ENCODE assay signal across 32 cellular contexts in genomic region chr17:17904171-17905035, GRCh38.
A peak's percentile ranks its signal among the peaks of the same experiment; 100 is the strongest.
DNase-seq lines count a peak whose midpoint lies in the region; ATAC-seq and TF ChIP-seq lines count a peak whose summit lies in the region.
"Had no signal": no experiment of that assay in that cellular context is flagged by ENCODE, and none has a peak within 500 bp of the region (broad histone marks: within the 10 kb centered on the region; RNA-seq: fewer than 3 reads in every experiment).

No MANE protein-coding gene starts in this region.

- H3K27me3 ChIP-seq in GM23248 (replicated peaks; ENCODE audit: insufficient read depth) = no peaks in the 10 kb centered on the region
- H3K27me3 ChIP-seq in right lobe of liver = no peaks in the 10 kb centered on the region
- H3K27me3 ChIP-seq in upper lobe of right lung = no peaks in the 10 kb centered on the region
- H3K27me3 ChIP-seq in CD8-positive, alpha-beta T cell (ENCODE audit: insufficient read depth, low read length) = no peaks in the 10 kb centered on the region
- H3K27me3 ChIP-seq: gastrocnemius medialis, ovary had no signal

- peaks cover 24% of the 10 kb centered on the region for H3F3A ChIP-seq in GM23248 (ENCODE audit: insufficient read depth)

- peaks cover 24% of the 10 kb centered on the region; the same call in 1 of the 2 replicates for H3K79me2 ChIP-seq in GM23248 (ENCODE audit: insufficient read depth)

- H3K36me3 Mint-ChIP-seq in CD8-positive, alpha-beta T cell = peaks cover 54% of the 10 kb centered on the region
- H3K36me3 Mint-ChIP-seq: natural killer cell treated with Interleukin-12 subunit alpha and Interleukin-12 subunit beta and Interleukin-15 and Interleukin-18, amount 100 ng/mL, for 72 hours had no signal

- H3K4me3 ChIP-seq in GM23248 = no peak overlapping the region
- no peak overlapping the region for H3K4me3 ChIP-seq in right lobe of liver
- H3K4me3 ChIP-seq in upper lobe of right lung = no peak overlapping the region
- no peak overlapping the region for H3K4me3 ChIP-seq in CD8-positive, alpha-beta T cell (ENCODE audit: low read depth, low read length)
- H3K4me3 ChIP-seq: coronary artery, gastrocnemius medialis, lung, mucosa of descending colon, ovary, SK-N-MC had no signal

- POLR2A ChIA-PET in CD8-positive, alpha-beta T cell (lab: Charles Lee) = no interaction called here

- CTCF ChIA-PET in CD8-positive, alpha-beta T cell (lab: Charles Lee) = interaction anchor here (1.3 to 2.0 kb wide), 2 partner anchors 15 to 290 kb away, joined by 4 to 5 read pairs; no protein-coding TSS in a partner anchor

- H3K4me3 Mint-ChIP-seq in CD8-positive, alpha-beta T cell = no peak overlapping the region
- H3K4me3 Mint-ChIP-seq: activated naive CD8-positive, alpha-beta T cell treated with anti-CD3 and anti-CD28 coated beads for 36 hours; activated T-cell treated with anti-CD3 and anti-CD28 coated beads, Interleukin-2, amount 50 U/mL, for 24 hours; CD14-positive monocyte; natural killer cell treated with Interleukin-12 subunit alpha and Interleukin-12 subunit beta and Interleukin-15 and Interleukin-18, amount 100 ng/mL, for 72 hours; stimulated activated naive CD8-positive, alpha-beta T cell treated with anti-CD3 and anti-CD28 coated beads, Interleukin-15, Interleukin-2, amounts not matched to agents 100 ng/mL and 50 ng/mL, for 24 hours had no signal

- H3K9me3 ChIP-seq in GM23248 (ENCODE audit: low read depth) (no peaks in the 10 kb centered on the region), right lobe of liver (no peaks in the 10 kb centered on the region), upper lobe of right lung (no peaks in the 10 kb centered on the region)
- H3K9me3 ChIP-seq in CD8-positive, alpha-beta T cell (ENCODE audit: low read length) = no peaks in the 10 kb centered on the region
- H3K9me3 ChIP-seq: gastrocnemius medialis, mucosa of descending colon, ovary had no signal

- H3K36me3 ChIP-seq in GM23248 (ENCODE audit: low read depth) (0 out of 2 replicates have a peak, but pooled peaks cover 4% of the 10 kb centered on the region), right lobe of liver (no peaks in the 10 kb centered on the region), upper lobe of right lung (no peaks in the 10 kb centered on the region)
- peaks cover 5% of the 10 kb centered on the region for H3K36me3 ChIP-seq in CD8-positive, alpha-beta T cell (ENCODE audit: insufficient read depth, low read length)
- H3K36me3 ChIP-seq: ovary had no signal

- no peaks in the 10 kb centered on the region for H4K20me1 ChIP-seq in GM23248 (ENCODE audit: insufficient read depth)

- H3K4me2 ChIP-seq in GM23248 (ENCODE audit: unreplicated experiment) = no peak overlapping the region
- H3K4me2 ChIP-seq: KMS-11 had no signal

- no peak for TF ChIP-seq POLR2A in right lobe of liver (IDR thresholded peaks at IDR 0.05)

- H3K27me3 Mint-ChIP-seq in CD8-positive, alpha-beta T cell (ENCODE audit: low read depth) = no peaks in the 10 kb centered on the region
- H3K27me3 Mint-ChIP-seq: activated naive CD8-positive, alpha-beta T cell treated with anti-CD3 and anti-CD28 coated beads for 36 hours; activated T-cell treated with anti-CD3 and anti-CD28 coated beads, Interleukin-2, amount 50 U/mL, for 24 hours; natural killer cell treated with Interleukin-12 subunit alpha and Interleukin-12 subunit beta and Interleukin-15 and Interleukin-18, amount 100 ng/mL, for 72 hours; stimulated activated naive CD8-positive, alpha-beta T cell treated with anti-CD3 and anti-CD28 coated beads, Interleukin-15, Interleukin-2, amounts not matched to agents 100 ng/mL and 50 ng/mL, for 24 hours had no signal

- no peak overlapping the region for H3K27ac Mint-ChIP-seq in CD8-positive, alpha-beta T cell
- H3K27ac Mint-ChIP-seq: activated naive CD8-positive, alpha-beta T cell treated with anti-CD3 and anti-CD28 coated beads for 36 hours; activated T-cell treated with anti-CD3 and anti-CD28 coated beads, Interleukin-2, amount 50 U/mL, for 24 hours; natural killer cell treated with Interleukin-12 subunit alpha and Interleukin-12 subunit beta and Interleukin-15 and Interleukin-18, amount 100 ng/mL, for 72 hours; stimulated activated naive CD8-positive, alpha-beta T cell treated with anti-CD3 and anti-CD28 coated beads, Interleukin-15, Interleukin-2, amounts not matched to agents 100 ng/mL and 50 ng/mL, for 24 hours had no signal

- H3K9ac ChIP-seq in GM23248 = no peak overlapping the region
- H3K9ac ChIP-seq: KMS-11 had no signal

- H3K4me1 ChIP-seq in GM23248 (ENCODE audit: insufficient read depth) (peaks cover 19% of the 10 kb centered on the region), right lobe of liver (peaks cover 0 to 58% (median 19%) of the 10 kb centered on the region in 4 donors), upper lobe of right lung (peaks cover 47% of the 10 kb centered on the region)
- H3K4me1 ChIP-seq in CD8-positive, alpha-beta T cell (ENCODE audit: insufficient read depth, low read length) = no peaks in the 10 kb centered on the region

- in situ Hi-C loops in GM23248 (cut with MboI) = no loop called here

- TF ChIP-seq CTCF in right lobe of liver (IDR thresholded peaks at IDR 0.05) = no peak
- TF ChIP-seq CTCF in upper lobe of right lung (IDR thresholded peaks at IDR 0.05) = no peak
- TF ChIP-seq CTCF in CD8-positive, alpha-beta T cell (IDR thresholded peaks at IDR 0.05) = no peak

- no peak overlapping the region for H2AFZ ChIP-seq in GM23248

- H3K4me1 Mint-ChIP-seq in CD8-positive, alpha-beta T cell (ENCODE audit: low read depth) = no peaks in the 10 kb centered on the region
- H3K4me1 Mint-ChIP-seq: activated naive CD8-positive, alpha-beta T cell treated with anti-CD3 and anti-CD28 coated beads for 36 hours had no signal

- ATAC-seq in right lobe of liver = peak in 1 of 4 donors; percentile 30
- no peak for ATAC-seq in upper lobe of right lung
- ATAC-seq in CD8-positive, alpha-beta T cell = no peak
- ATAC-seq: gastrocnemius medialis; mucosa of descending colon; natural killer cell treated with Interleukin-12 subunit alpha and Interleukin-12 subunit beta and Interleukin-15 and Interleukin-18, amount 100 ng/mL, for 72 hours had no signal

- no peaks in the 10 kb centered on the region for H3K9me2 ChIP-seq in GM23248 (ENCODE audit: insufficient read depth)

- WGBS in GM23248 (ENCODE audit: low coverage in 1 of 2, low lambda C conversion rate in 2 of 2, missing lambda C conversion rate in 2 of 2), 2 experiments = 92 to 94% methylated on average over 9 of the region's 9 CpGs
- WGBS in right lobe of liver (ENCODE audit: insufficient coverage, low coverage, low lambda C conversion rate, missing lambda C conversion rate) = 65% methylated on average over 6 of the region's 9 CpGs

- H3K9me3 Mint-ChIP-seq in CD8-positive, alpha-beta T cell = no peaks in the 10 kb centered on the region
- H3K9me3 Mint-ChIP-seq: activated naive CD8-positive, alpha-beta T cell treated with anti-CD3 and anti-CD28 coated beads for 36 hours; activated T-cell treated with anti-CD3 and anti-CD28 coated beads, Interleukin-2, amount 50 U/mL, for 24 hours; CD14-positive monocyte; natural killer cell treated with Interleukin-12 subunit alpha and Interleukin-12 subunit beta and Interleukin-15 and Interleukin-18, amount 100 ng/mL, for 72 hours; stimulated activated naive CD8-positive, alpha-beta T cell treated with anti-CD3 and anti-CD28 coated beads, Interleukin-15, Interleukin-2, amounts not matched to agents 100 ng/mL and 50 ng/mL, for 24 hours had no signal

- peak; percentile 37 for DNase-seq in GM23248
- peak; percentile 23 for DNase-seq in dedifferentiated amniotic fluid mesenchymal stem cell (ENCODE audit: extremely low spot score)
- peak in 2 of 3 donors; percentile 57 to 62 for DNase-seq in right lobe of liver
- DNase-seq in upper lobe of right lung = no peak
- no peak for DNase-seq in activated naive CD4-positive, alpha-beta T cell (lab: John Stamatoyannopoulos, UW)
- DNase-seq in CD8-positive, alpha-beta T cell = no peak
- DNase-seq in central memory CD4-positive, alpha-beta T cell = no peak
- DNase-seq: activated CD4-positive, alpha-beta T cell treated with anti-CD3 and anti-CD28 coated beads, Interleukin-2, amount 50 U/mL, for 1 hour; activated CD4-positive, CD25-positive, alpha-beta regulatory T cell; activated effector memory CD4-positive, alpha-beta T cell treated with anti-CD3 and anti-CD28 coated beads, Interleukin-2, amount 50 U/mL, for 16 hours; activated naive CD8-positive, alpha-beta T cell treated with anti-CD3 and anti-CD28 coated beads for 36 hours; activated T-cell treated with anti-CD3 and anti-CD28 coated beads, Interleukin-2, amount 50 U/mL, for 24 hours; DMS79 treated with DMSO at 0.1 percent for 48 hours; gastrocnemius medialis; GOT3; MM.1S; mucosa of descending colon; NCI-H1105 treated with DMSO at 0.1 percent for 48 hours; NCI-H1930; NCI-H2171 treated with DMSO at 0.1 percent for 48 hours; NCI-H524; NK-92 treated with Interleukin-12 subunit alpha and Interleukin-12 subunit beta, amount 100 ng/mL, for 24 hours; retina; stimulated activated CD8-positive, alpha-beta memory T cell treated with anti-CD3 and anti-CD28 coated beads, Interleukin-4, amount 100 ng/mL, for 48 hours had no signal

- intact Hi-C loops in right lobe of liver (cut with DNase I) (no loop called here), upper lobe of right lung (cut with DNase I) (no loop called here)
- intact Hi-C loops in CD8-positive, alpha-beta T cell (cut with DNase I, micrococcal nuclease) = no loop called here

- H3K27ac ChIP-seq in GM23248 = no peak overlapping the region
- no peak overlapping the region for H3K27ac ChIP-seq in right lobe of liver
- peak overlapping the region; percentile 4 for H3K27ac ChIP-seq in upper lobe of right lung
- no peak overlapping the region for H3K27ac ChIP-seq in CD8-positive, alpha-beta T cell (ENCODE audit: low read depth, low read length)
- H3K27ac ChIP-seq: coronary artery, KMS-11, ovary, SK-N-MC had no signal

Comparison
In these comparisons a context has a peak if more than half of its experiments do, and no peak if none do; other contexts are left out.
1. DNase-seq: peak in GM23248 (single experiment), dedifferentiated amniotic fluid mesenchymal stem cell (single experiment) and right lobe of liver (2 of 3); none in upper lobe of right lung (single experiment), activated naive CD4-positive, alpha-beta T cell (0 of 4), CD8-positive, alpha-beta T cell (0 of 7) and central memory CD4-positive, alpha-beta T cell (single experiment).